ENCODE assay signal across 8 cellular contexts in genomic region chr10:13587367-13587766, GRCh38. TPM values are rescaled to one million over a fixed set of nuclear protein-coding genes. Genes with fewer than 3 reads are reported as not detected.
A peak's percentile ranks its signal among the peaks of the same experiment; 100 is the strongest.
DNase-seq lines count a peak whose midpoint lies in the region; ATAC-seq, FAIRE-seq and TF ChIP-seq lines count a peak whose summit lies in the region.

No MANE protein-coding gene starts in this region.

- H3K36me3 ChIP-seq in SJCRH30 (0 out of 2 replicates have a peak, but pooled peaks cover 3% of the 10 kb centered on the region), endothelial cell of umbilical vein (ENCODE audit: control insufficient read depth in 2 of 2, extremely low read depth in 1 of 2, insufficient read depth in 2 of 2, low read length in 2 of 2) (no peaks in the 10 kb centered on the region)

- H3K4me1 Mint-ChIP-seq in natural killer cell = peaks cover 31 to 39% of the 10 kb centered on the region in 2 donors

- BruUV-seq in endothelial cell of umbilical vein (replicated peaks; lab: Mats Ljungman, UMichigan) = TSS peak; percentile 44

- H3K4me3 Mint-ChIP-seq in natural killer cell = peak overlapping the region; percentile 100

- H2AFZ ChIP-seq in endothelial cell of umbilical vein (ENCODE audit: low read depth, low read length) = peak overlapping the region; percentile 92

- H3K36me3 Mint-ChIP-seq in natural killer cell = peaks cover 1% of the 10 kb centered on the region

- intact Hi-C loops in endothelial cell of umbilical vein (cut with micrococcal nuclease) = loop anchor here (2.0 kb wide), 1 partner anchor 215 kb away; no protein-coding TSS in a partner anchor
- intact Hi-C loops in natural killer cell (cut with micrococcal nuclease) = loop anchor here (5.0 kb wide), 2 partner anchors 200 to 215 kb away; no protein-coding TSS in a partner anchor

- dilution Hi-C loops in endothelial cell of umbilical vein (cut with MboI; ENCODE audit: extremely low pct_ligation_motif_present, low sequenced_read_pairs) = no loop called here

- POLR2A ChIA-PET in endothelial cell of umbilical vein (lab: Charles Lee) = no interaction called here

- TF ChIP-seq CTCF in endothelial cell of umbilical vein (IDR thresholded peaks at IDR 0.05; ENCODE audit: extremely low read depth in 1 of 2, insufficient read depth in 1 of 2, low read depth in 1 of 2, low read length in 2 of 2) = no peak
- TF ChIP-seq CTCF in natural killer cell (IDR thresholded peaks at IDR 0.05) = no peak
- TF ChIP-seq CTCF in GM13977 (IDR thresholded peaks at IDR 0.05; ENCODE audit: extremely low read depth, insufficient read depth, missing control alignments) = no peak

- H3K9me1 ChIP-seq in endothelial cell of umbilical vein (replicated peaks; ENCODE audit: control insufficient read depth, extremely low read depth, insufficient read depth, low read length) = no peaks in the 10 kb centered on the region

- FAIRE-seq in endothelial cell of umbilical vein (lab: Jason Lieb, UNC) = no peak

- peaks cover 23% of the 10 kb centered on the region for H3K79me2 ChIP-seq in endothelial cell of umbilical vein (ENCODE audit: control insufficient read depth, insufficient read depth, low read length)

- H4K20me1 ChIP-seq in endothelial cell of umbilical vein (replicated peaks; ENCODE audit: control insufficient read depth, extremely low read depth, insufficient read depth, low read length) = no peaks in the 10 kb centered on the region

- H3K9me3 Mint-ChIP-seq in natural killer cell = no peaks in the 10 kb centered on the region

- H3K4me2 ChIP-seq in endothelial cell of umbilical vein (ENCODE audit: insufficient read depth, low read length) = peak overlapping the region; percentile 69

- H3K9me3 ChIP-seq in SJCRH30 (replicated peaks) (no peaks in the 10 kb centered on the region), endothelial cell of umbilical vein (replicated peaks; ENCODE audit: control insufficient read depth, insufficient read depth, low read length) (no peaks in the 10 kb centered on the region)

- in situ Hi-C loops in GM13977 (cut with MboI; ENCODE audit: low pct_unique_long_range_greater_than_20kb, low sequenced_read_pairs, unreplicated experiment) = no loop called here

- peak overlapping the region; percentile 95 to 99 for H3K27ac Mint-ChIP-seq in natural killer cell

- H3K27ac ChIP-seq in SJCRH30 (no peak overlapping the region; the same call in 1 of the 2 replicates), endothelial cell of umbilical vein (ENCODE audit: insufficient read depth, low read depth, low read length) (peak overlapping the region; percentile 25)

- H3K4me3 ChIP-seq in SJCRH30 = peak overlapping the region; percentile 76
- H3K4me3 ChIP-seq in endothelial cell of umbilical vein (replicated peaks in 1 of 3; ENCODE audit: insufficient read depth in 1 of 3, low read depth in 1 of 3, low read length in 3 of 3) = peak overlapping the region; percentile 65 to 97 (median 91)

- peak overlapping the region; percentile 85 for H3K9ac ChIP-seq in endothelial cell of umbilical vein (replicated peaks; ENCODE audit: extremely low read depth, insufficient read depth, low read length)

- CTCF ChIA-PET in endothelial cell of umbilical vein (lab: Charles Lee) = interaction anchor here (0.8 to 2.6 kb wide), 9 partner anchors 8 to 215 kb away, joined by 3 to 26 read pairs (median 3); no protein-coding TSS in a partner anchor

- peaks cover 10 to 17% of the 10 kb centered on the region in 2 donors for H3K27me3 Mint-ChIP-seq in natural killer cell (ENCODE audit: low read depth in 2 of 2)

- no peak for ATAC-seq in natural killer cell

- DNase-seq in NCI-H146 (lab: John Stamatoyannopoulos, UW) (peak; percentile 41), NCI-H146 treated with DMSO at 0.1 percent for 48 hours (lab: John Stamatoyannopoulos, UW; ENCODE audit: unreplicated experiment) (no peak), SJCRH30 (peak; percentile 6 to 8), endothelial cell of umbilical vein (ENCODE audit: low read depth, low spot score) (no peak), natural killer cell (no peak), inferior parietal cortex (ENCODE audit: extremely low spot score) (no peak), NCI-H524 treated with DMSO at 0.1 percent for 48 hours (lab: John Stamatoyannopoulos, UW) (no peak), GM13977 (ENCODE audit: low spot score) (no peak)

- H3K4me1 ChIP-seq in SJCRH30 (no peaks in the 10 kb centered on the region), endothelial cell of umbilical vein (ENCODE audit: control insufficient read depth, extremely low read depth, insufficient read depth, low read length) (peaks cover 9% of the 10 kb centered on the region)

- no peaks in the 10 kb centered on the region for H3K27me3 ChIP-seq in SJCRH30
- H3K27me3 ChIP-seq in endothelial cell of umbilical vein (ENCODE audit: control insufficient read depth in 2 of 2, insufficient read depth in 2 of 2, low read length in 2 of 2) = peaks cover 5 to 24% of the 10 kb centered on the region in 2 experiments

- no peak for TF ChIP-seq POLR2A in endothelial cell of umbilical vein (IDR thresholded peaks at IDR 0.05; ENCODE audit: low read depth, low read length)

TF ChIP-seq in endothelial cell of umbilical vein, 7 proteins besides CTCF, POLR2A, EP300 and RAD21:
- TF ChIP-seq FOS (IDR thresholded peaks at IDR 0.05; ENCODE audit: borderline replicate concordance, insufficient read depth, low read length) = no peak
- no peak for TF ChIP-seq JUN (IDR thresholded peaks at IDR 0.05; ENCODE audit: borderline replicate concordance, insufficient read depth, insufficient read length, low read depth)
- TF ChIP-seq POLR2AphosphoS5 (IDR thresholded peaks at IDR 0.05; ENCODE audit: insufficient read depth, low read depth, low read length) = no peak
- TF ChIP-seq MYC (IDR thresholded peaks at IDR 0.05; ENCODE audit: low read depth, low read length) = no peak
- no peak for TF ChIP-seq GATA2 (IDR thresholded peaks at IDR 0.05; ENCODE audit: insufficient read depth, insufficient read length, low read depth, low read length)
- TF ChIP-seq EZH2 (IDR thresholded peaks at IDR 0.05; ENCODE audit: borderline replicate concordance, low read depth, low read length, severe bottlenecking) = no peak
- no peak for TF ChIP-seq MAX (IDR thresholded peaks at IDR 0.05; ENCODE audit: insufficient read depth, insufficient read length)

RNA-seq across cellular contexts. Expression of gene PRPF18, which starts 0.6 kb away (rescaled TPM):
- 26.0 and 31.0 TPM in 2 replicates for total RNA-seq in SJCRH30 (2014; rRNA removed; shearing (Covaris generic))
- total RNA-seq in endothelial cell of umbilical vein = 21.0 and 23.1 TPM in 2 replicates
- polyA plus RNA-seq in endothelial cell of umbilical vein = 4.2 and 7.3 TPM in 2 replicates
- polyA plus RNA-seq in endothelial cell of umbilical vein (2011; cell fraction: cytosol; rRNA removed) = 14.1 and 16.9 TPM in 2 replicates
- 8.9 and 14.7 TPM in 2 replicates for polyA plus RNA-seq in endothelial cell of umbilical vein (2011; cell fraction: nucleus; rRNA removed)
- 21.3 and 30.1 TPM in 2 replicates for polyA plus RNA-seq in endothelial cell of umbilical vein (2012)
- polyA minus RNA-seq in endothelial cell of umbilical vein = 6.6 and 7.5 TPM in 2 replicates
- 4.4 TPM for polyA minus RNA-seq in endothelial cell of umbilical vein (2011; cell fraction: cytosol; rRNA and poly(A)+ RNA removed)
- polyA minus RNA-seq in endothelial cell of umbilical vein (2011; cell fraction: nucleus; rRNA and poly(A)+ RNA removed) = 8.8 and 12.1 TPM in 2 replicates
- 10 to 100 TPM; 29.5 to 39.3 (median 35.1) TPM for total RNA-seq in natural killer cell

RNA-seq across cellular contexts. Expression of gene BEND7, which starts 58.6 kb away (rescaled TPM):
- 5.5 and 5.6 TPM in 2 replicates for total RNA-seq in SJCRH30 (2014; rRNA removed; shearing (Covaris generic))
- total RNA-seq in endothelial cell of umbilical vein = 30.8 and 31.7 TPM in 2 replicates
- polyA plus RNA-seq in endothelial cell of umbilical vein = 4.8 and 7.3 TPM in 2 replicates
- 11.0 and 13.4 TPM in 2 replicates for polyA plus RNA-seq in endothelial cell of umbilical vein (2011; cell fraction: cytosol; rRNA removed)
- polyA plus RNA-seq in endothelial cell of umbilical vein (2011; cell fraction: nucleus; rRNA removed) = 30.9 and 34.7 TPM in 2 replicates
- polyA plus RNA-seq in endothelial cell of umbilical vein (2012) = 27.4 and 31.4 TPM in 2 replicates
- 18.3 and 19.5 TPM in 2 replicates for polyA minus RNA-seq in endothelial cell of umbilical vein
- not detected for polyA minus RNA-seq in endothelial cell of umbilical vein (2011; cell fraction: cytosol; rRNA and poly(A)+ RNA removed)
- 14.4 and 19.5 TPM in 2 replicates for polyA minus RNA-seq in endothelial cell of umbilical vein (2011; cell fraction: nucleus; rRNA and poly(A)+ RNA removed)
- total RNA-seq in natural killer cell = under 1 TPM in 1 of 3 donors, not detected in 2; 0.38 TPM

Comparison
In these comparisons a context has a peak if more than half of its experiments do, and no peak if none do; other contexts are left out.
1. DNase-seq: peak in NCI-H146 (single experiment) and SJCRH30 (2 of 2); none in NCI-H146 treated with DMSO at 0.1 percent for 48 hours (single experiment), endothelial cell of umbilical vein (single experiment), natural killer cell (single experiment), inferior parietal cortex (single experiment), NCI-H524 treated with DMSO at 0.1 percent for 48 hours (single experiment) and GM13977 (single experiment).